20 cellular contexts compared by ENCODE assay signal in genomic region chr11:75996523-75997272, GRCh38.
DNase-seq lines count a peak whose midpoint lies in the region; ATAC-seq and TF ChIP-seq lines count a peak whose summit lies in the region.
"Had no signal": no experiment of that assay in that cellular context is flagged by ENCODE, and none has a peak within 500 bp of the region (broad histone marks: within the 10 kb centered on the region; RNA-seq: fewer than 3 reads in every experiment).

No MANE protein-coding gene starts in this region.

- no peak overlapping the region for H3K23ac ChIP-seq in mesendoderm (ENCODE audit: low read length)

- H3K4ac ChIP-seq in mesendoderm (ENCODE audit: low read depth, low read length): no peak overlapping the region

- peaks cover 16% of the 10 kb centered on the region for H3K4me1 ChIP-seq in left ventricle myocardium inferior
- no peaks in the 10 kb centered on the region for H3K4me1 ChIP-seq in mesendoderm (ENCODE audit: control insufficient read depth, low read depth, low read length)

- H3K79me1 ChIP-seq in mesendoderm (ENCODE audit: low read length): no peaks in the 10 kb centered on the region

- POLR2A ChIA-PET in activated B cell treated with CpG ODN at 0.5 μM for 24 hours (lab: Charles Lee): no interaction called here

- TF ChIP-seq CTCF in left ventricle myocardium inferior (IDR thresholded peaks at IDR 0.05; ENCODE audit: borderline replicate concordance) (no peak), activated B cell treated with CpG ODN at 0.5 μM for 24 hours (IDR thresholded peaks at IDR 0.05) (no peak)

- H3K36me3 ChIP-seq in left ventricle myocardium inferior (peaks cover 10% of the 10 kb centered on the region), mesendoderm (ENCODE audit: control insufficient read depth, insufficient read depth, low read length) (no peaks in the 10 kb centered on the region)

- H3K27me3 Mint-ChIP-seq in activated B cell treated with CpG ODN at 0.5 μM for 24 hours: no peaks in the 10 kb centered on the region
- H3K27me3 Mint-ChIP-seq in stimulated activated naive B cell treated with anti-CD40 and anti-IgM and Interleukin-4, amounts not matched to agents 10 μg/mL and 1 μg/mL and 100 μg/mL, for 72 hours: no peaks in the 10 kb centered on the region
- H3K27me3 Mint-ChIP-seq: CD4-positive, alpha-beta memory T cell; IgD-negative memory B cell had no signal

- H3K4me3 ChIP-seq in left ventricle myocardium inferior: no peak overlapping the region
- H3K4me3 ChIP-seq in mesendoderm (ENCODE audit: low read length): no peak overlapping the region
- H3K4me3 ChIP-seq: GM12878 had no signal

- H3K4me2 ChIP-seq in mesendoderm (ENCODE audit: low read length): no peak overlapping the region

- no peak overlapping the region for H3K9ac ChIP-seq in mesendoderm (ENCODE audit: low read length)

- H3K27me3 ChIP-seq in left ventricle myocardium inferior (ENCODE audit: low read depth) (no peaks in the 10 kb centered on the region), mesendoderm (ENCODE audit: insufficient read depth, low read length, poor library complexity) (no peaks in the 10 kb centered on the region)

- no peaks in the 10 kb centered on the region for H3K79me2 ChIP-seq in mesendoderm (ENCODE audit: control insufficient read depth, insufficient read depth, low read length)

- H3K36me3 Mint-ChIP-seq in activated B cell treated with CpG ODN at 0.5 μM for 24 hours (ENCODE audit: low read depth): peaks cover 65% of the 10 kb centered on the region
- peaks cover 50 to 72% of the 10 kb centered on the region in 2 donors for H3K36me3 Mint-ChIP-seq in stimulated activated naive B cell treated with anti-CD40 and anti-IgM and Interleukin-4, amounts not matched to agents 10 μg/mL and 1 μg/mL and 100 μg/mL, for 72 hours

- H4K8ac ChIP-seq in mesendoderm (ENCODE audit: low read depth, low read length): no peak overlapping the region

- H2AK5ac ChIP-seq in mesendoderm (ENCODE audit: low read length): no peak overlapping the region

- H2BK15ac ChIP-seq in mesendoderm (replicated peaks; ENCODE audit: low read depth): no peak overlapping the region

- no peak overlapping the region for H2BK5ac ChIP-seq in mesendoderm (ENCODE audit: low read length)

- peak overlapping the region; percentile 26 for H3K27ac Mint-ChIP-seq in activated B cell treated with CpG ODN at 0.5 μM for 24 hours
- no peak overlapping the region for H3K27ac Mint-ChIP-seq in stimulated activated naive B cell treated with anti-CD40 and anti-IgM and Interleukin-4, amounts not matched to agents 10 μg/mL and 1 μg/mL and 100 μg/mL, for 72 hours
- H3K27ac Mint-ChIP-seq: CD4-positive, alpha-beta memory T cell had no signal

- H3K18ac ChIP-seq in mesendoderm (ENCODE audit: low read length): no peak overlapping the region

- intact Hi-C loops in left ventricle myocardium superior (cut with micrococcal nuclease): no loop called here
- intact Hi-C loops in left ventricle myocardium inferior (cut with micrococcal nuclease): no loop called here
- intact Hi-C loops in activated B cell treated with CpG ODN at 0.5 μM for 24 hours (cut with micrococcal nuclease): no loop called here

- no peak for DNase-seq in left ventricle myocardium superior
- DNase-seq in left ventricle myocardium inferior: no peak
- DNase-seq in activated B cell treated with CpG ODN at 0.5 μM for 24 hours: no peak
- peak; percentile 58 for DNase-seq in left kidney (ENCODE audit: low read depth, low spot score)
- no peak for DNase-seq in stimulated activated naive B cell treated with anti-CD40 and anti-IgM and Interleukin-4, amounts not matched to agents 10 μg/mL and 1 μg/mL and 100 μg/mL, for 72 hours
- no peak for DNase-seq in mesendoderm
- DNase-seq in stimulated activated naive CD8-positive, alpha-beta T cell treated with anti-CD3 and anti-CD28 coated beads, Interleukin-15, Interleukin-2, amounts not matched to agents 100 U/mL and 50 U/mL, for 24 hours: no peak
- DNase-seq: Calu3; CD4-positive, alpha-beta memory T cell; DMS79 treated with DMSO at 0.1 percent for 48 hours; GDM1; NCI-H187; NCI-H226; NK-92 treated with Interleukin-12 subunit alpha and Interleukin-12 subunit beta, amount 100 ng/mL, for 24 hours; OCI-M1 had no signal

- no peak overlapping the region for H2BK120ac ChIP-seq in mesendoderm (ENCODE audit: low read depth, low read length)

- CTCF ChIA-PET in activated B cell treated with CpG ODN at 0.5 μM for 24 hours (lab: Charles Lee): no interaction called here

- H4K5ac ChIP-seq in mesendoderm (ENCODE audit: low read length): no peak overlapping the region

- no peak overlapping the region for H3K4me3 Mint-ChIP-seq in activated B cell treated with CpG ODN at 0.5 μM for 24 hours
- H3K4me3 Mint-ChIP-seq in stimulated activated naive B cell treated with anti-CD40 and anti-IgM and Interleukin-4, amounts not matched to agents 10 μg/mL and 1 μg/mL and 100 μg/mL, for 72 hours: no peak overlapping the region
- H3K4me3 Mint-ChIP-seq: CD4-positive, alpha-beta memory T cell; IgD-negative memory B cell had no signal

- peaks cover 12% of the 10 kb centered on the region for H3K9me3 ChIP-seq in left ventricle myocardium inferior (replicated peaks)

- H3K9me3 Mint-ChIP-seq in activated B cell treated with CpG ODN at 0.5 μM for 24 hours: peaks cover 12% of the 10 kb centered on the region
- H3K9me3 Mint-ChIP-seq in stimulated activated naive B cell treated with anti-CD40 and anti-IgM and Interleukin-4, amounts not matched to agents 10 μg/mL and 1 μg/mL and 100 μg/mL, for 72 hours: peaks cover 0 to 9% of the 10 kb centered on the region in 2 donors

- H3K56ac ChIP-seq in mesendoderm (ENCODE audit: low read length): no peak overlapping the region

- no CpG with 5 or more reads among the region's 1 CpG for WGBS in mesendoderm (ENCODE audit: extremely low coverage, insufficient coverage, low lambda C conversion rate)

- peaks cover 4% of the 10 kb centered on the region for H3K4me1 Mint-ChIP-seq in activated B cell treated with CpG ODN at 0.5 μM for 24 hours
- H3K4me1 Mint-ChIP-seq in stimulated activated naive B cell treated with anti-CD40 and anti-IgM and Interleukin-4, amounts not matched to agents 10 μg/mL and 1 μg/mL and 100 μg/mL, for 72 hours: peaks cover 6 to 37% of the 10 kb centered on the region in 2 donors

- ATAC-seq in left ventricle myocardium superior (peak; percentile 46), activated B cell treated with CpG ODN at 0.5 μM for 24 hours (ENCODE audit: low read depth) (no peak), HG03354 (IDR thresholded peaks at IDR 0.05; ENCODE audit: poor library complexity, severe bottlenecking, unreplicated experiment) (no peak)
- ATAC-seq in stimulated activated naive B cell treated with anti-CD40 and anti-IgM and Interleukin-4, amounts not matched to agents 10 μg/mL and 1 μg/mL and 100 μg/mL, for 72 hours (replicated peaks): peak; percentile 85 to 91
- no peak for ATAC-seq in stimulated activated naive CD8-positive, alpha-beta T cell treated with anti-CD3 and anti-CD28 coated beads, Interleukin-15, Interleukin-2, amounts not matched to agents 100 U/mL and 50 U/mL, for 24 hours
- ATAC-seq: GM12878 had no signal

- H3K27ac ChIP-seq in left ventricle myocardium inferior (replicated peaks) (no peak overlapping the region), mesendoderm (ENCODE audit: low read depth, low read length) (no peak overlapping the region)
- H3K27ac ChIP-seq: 22Rv1, RWPE1 had no signal

Comparison
In these comparisons a context has a peak if more than half of its experiments do, and no peak if none do; other contexts are left out.
1. ATAC-seq: peak in left ventricle myocardium superior (single experiment) and stimulated activated naive B cell treated with anti-CD40 and anti-IgM and Interleukin-4, amounts not matched to agents 10 μg/mL and 1 μg/mL and 100 μg/mL, for 72 hours (2 of 2); none in activated B cell treated with CpG ODN at 0.5 μM for 24 hours (single experiment), HG03354 (single experiment) and stimulated activated naive CD8-positive, alpha-beta T cell treated with anti-CD3 and anti-CD28 coated beads, Interleukin-15, Interleukin-2, amounts not matched to agents 100 U/mL and 50 U/mL, for 24 hours (single experiment).